Comparison of ENCODE assay signal across 1 cellular context in the genomic region with DNA sequence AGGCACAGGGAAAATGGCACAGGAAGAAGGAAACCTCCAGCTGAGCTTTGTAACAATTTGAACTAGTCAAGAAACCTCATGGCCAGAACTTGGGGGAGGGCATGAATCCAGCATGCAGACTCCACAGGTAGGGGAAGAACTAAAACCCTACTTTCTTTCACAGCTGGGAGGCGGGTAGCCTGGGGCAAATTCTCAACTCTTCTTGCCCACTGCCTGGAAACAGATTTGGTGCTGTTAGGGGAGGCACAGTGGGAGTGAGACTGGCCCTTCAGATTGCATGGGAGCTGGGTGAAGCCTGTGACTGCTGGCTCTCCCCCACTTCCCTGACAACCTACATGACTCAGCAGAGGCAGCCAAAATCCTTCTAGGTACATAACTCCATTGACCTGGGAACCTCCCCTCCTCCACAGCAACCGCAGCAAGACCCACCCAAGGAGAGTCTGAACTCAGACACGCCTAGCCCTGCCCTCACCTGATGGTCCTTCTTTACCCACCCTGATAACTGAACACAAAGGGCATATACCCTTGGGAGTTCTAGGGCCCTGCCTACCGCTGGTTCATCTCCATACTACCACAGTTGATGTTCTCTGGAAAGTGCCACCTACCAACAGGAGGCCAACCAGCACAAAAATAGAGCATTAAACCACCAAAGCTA.
A peak's percentile ranks its signal among the peaks of the same experiment; 100 is the strongest.
TF ChIP-seq lines count a peak whose summit lies in the region.

No MANE protein-coding gene starts in this region.

TF ChIP-seq in K562, 482 proteins besides CTCF, POLR2A, EP300 and RAD21 (continued from another document and continues in another):
- TF ChIP-seq, protein P1, sequence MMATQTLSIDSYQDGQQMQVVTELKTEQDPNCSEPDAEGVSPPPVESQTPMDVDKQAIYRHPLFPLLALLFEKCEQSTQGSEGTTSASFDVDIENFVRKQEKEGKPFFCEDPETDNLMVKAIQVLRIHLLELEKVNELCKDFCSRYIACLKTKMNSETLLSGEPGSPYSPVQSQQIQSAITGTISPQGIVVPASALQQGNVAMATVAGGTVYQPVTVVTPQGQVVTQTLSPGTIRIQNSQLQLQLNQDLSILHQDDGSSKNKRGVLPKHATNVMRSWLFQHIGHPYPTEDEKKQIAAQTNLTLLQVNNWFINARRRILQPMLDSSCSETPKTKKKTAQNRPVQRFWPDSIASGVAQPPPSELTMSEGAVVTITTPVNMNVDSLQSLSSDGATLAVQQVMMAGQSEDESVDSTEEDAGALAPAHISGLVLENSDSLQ (IDR thresholded peaks at IDR 0.05) = peak; percentile 51
- peak; percentile 94 for TF ChIP-seq MAFF (IDR thresholded peaks at IDR 0.05; ENCODE audit: low read length)
- TF ChIP-seq, protein P2, sequence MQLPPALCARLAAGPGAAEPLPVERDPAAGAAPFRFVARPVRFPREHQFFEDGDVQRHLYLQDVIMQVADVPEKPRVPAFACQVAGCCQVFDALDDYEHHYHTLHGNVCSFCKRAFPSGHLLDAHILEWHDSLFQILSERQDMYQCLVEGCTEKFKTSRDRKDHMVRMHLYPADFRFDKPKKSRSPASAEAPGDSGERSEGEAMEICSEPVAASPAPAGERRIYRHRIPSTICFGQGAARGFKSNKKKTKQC (CRISPR knock-in tag; IDR thresholded peaks at IDR 0.05) = no peak
- no peak for TF ChIP-seq RBM39 (optimal IDR thresholded peaks at IDR 0.05; ENCODE audit: low read depth, low read length)
- no peak for TF ChIP-seq ZNF76 (CRISPR knock-in tag; IDR thresholded peaks at IDR 0.05; ENCODE audit: borderline replicate concordance)
- peak; percentile 69; the same call in 1 of the 2 replicates for TF ChIP-seq EP400 (IDR thresholded peaks at IDR 0.05)
- TF ChIP-seq ZFP36 (IDR thresholded peaks at IDR 0.05; ENCODE audit: low read depth, low read length, partially characterized antibody) = no peak
- TF ChIP-seq EHMT2 (IDR thresholded peaks at IDR 0.05) = peak; percentile 81
- TF ChIP-seq BRCA1 (IDR thresholded peaks at IDR 0.05) = no peak
- TF ChIP-seq BRCA1 (CRISPR knock-in tag; IDR thresholded peaks at IDR 0.05) = no peak
- TF ChIP-seq RNF2 (IDR thresholded peaks at IDR 0.05) = peak; percentile 89
- no peak for TF ChIP-seq HNRNPUL1 (IDR thresholded peaks at IDR 0.05; ENCODE audit: low read length)
- TF ChIP-seq XRCC4 (IDR thresholded peaks at IDR 0.05; ENCODE audit: extremely low read depth, insufficient read depth, insufficient read length) = no peak
- TF ChIP-seq HNRNPL (IDR thresholded peaks at IDR 0.05; ENCODE audit: low read depth, low read length) = 0 out of 2 replicates have a peak, but pooled peaks have one; percentile 61
- TF ChIP-seq ZNF431 (CRISPR knock-in tag; IDR thresholded peaks at IDR 0.05) = no peak
- TF ChIP-seq ZNF324 (CRISPR knock-in tag; IDR thresholded peaks at IDR 0.05) = no peak
- TF ChIP-seq ESRRA (IDR thresholded peaks at IDR 0.05; ENCODE audit: borderline replicate concordance, low read depth) = peak; percentile 76; the same call in 1 of the 2 replicates
- TF ChIP-seq SP1 (CRISPR knock-in tag; IDR thresholded peaks at IDR 0.05) = peak; percentile 28; the same call in 1 of the 2 replicates
- no peak for TF ChIP-seq SMAD3 (CRISPR knock-in tag; conservative IDR thresholded peaks at IDR 0.05)
- TF ChIP-seq, protein P3, sequence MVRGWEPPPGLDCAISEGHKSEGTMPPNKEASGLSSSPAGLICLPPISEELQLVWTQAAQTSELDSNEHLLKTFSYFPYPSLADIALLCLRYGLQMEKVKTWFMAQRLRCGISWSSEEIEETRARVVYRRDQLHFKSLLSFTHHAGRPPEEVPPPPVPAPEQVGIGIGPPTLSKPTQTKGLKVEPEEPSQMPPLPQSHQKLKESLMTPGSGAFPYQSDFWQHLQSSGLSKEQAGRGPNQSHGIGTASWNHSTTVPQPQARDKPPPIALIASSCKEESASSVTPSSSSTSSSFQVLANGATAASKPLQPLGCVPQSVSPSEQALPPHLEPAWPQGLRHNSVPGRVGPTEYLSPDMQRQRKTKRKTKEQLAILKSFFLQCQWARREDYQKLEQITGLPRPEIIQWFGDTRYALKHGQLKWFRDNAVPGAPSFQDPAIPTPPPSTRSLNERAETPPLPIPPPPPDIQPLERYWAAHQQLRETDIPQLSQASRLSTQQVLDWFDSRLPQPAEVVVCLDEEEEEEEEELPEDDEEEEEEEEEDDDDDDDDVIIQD (CRISPR knock-in tag; IDR thresholded peaks at IDR 0.05) = no peak
- TF ChIP-seq ZNF165 (CRISPR knock-in tag; IDR thresholded peaks at IDR 0.05; ENCODE audit: borderline replicate concordance) = no peak
- TF ChIP-seq, protein P4, sequence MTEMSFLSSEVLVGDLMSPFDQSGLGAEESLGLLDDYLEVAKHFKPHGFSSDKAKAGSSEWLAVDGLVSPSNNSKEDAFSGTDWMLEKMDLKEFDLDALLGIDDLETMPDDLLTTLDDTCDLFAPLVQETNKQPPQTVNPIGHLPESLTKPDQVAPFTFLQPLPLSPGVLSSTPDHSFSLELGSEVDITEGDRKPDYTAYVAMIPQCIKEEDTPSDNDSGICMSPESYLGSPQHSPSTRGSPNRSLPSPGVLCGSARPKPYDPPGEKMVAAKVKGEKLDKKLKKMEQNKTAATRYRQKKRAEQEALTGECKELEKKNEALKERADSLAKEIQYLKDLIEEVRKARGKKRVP (CRISPR knock-in tag; IDR thresholded peaks at IDR 0.05) = no peak
- no peak for TF ChIP-seq FOXK1 (CRISPR knock-in tag; IDR thresholded peaks at IDR 0.05; ENCODE audit: borderline replicate concordance)
- TF ChIP-seq FOXM1 (IDR thresholded peaks at IDR 0.05; ENCODE audit: low read depth) = no peak
- no peak for TF ChIP-seq FOXM1 (CRISPR knock-in tag; IDR thresholded peaks at IDR 0.05; ENCODE audit: low read depth)
- 0 out of 2 replicates have a peak, but pooled peaks have one; percentile 14 for TF ChIP-seq TCFL5 (CRISPR knock-in tag; conservative IDR thresholded peaks at IDR 0.05)
- no peak for TF ChIP-seq ZNF507 (tag; conservative IDR thresholded peaks at IDR 0.05)
- TF ChIP-seq ELF2 (CRISPR knock-in tag; IDR thresholded peaks at IDR 0.05) = peak; percentile 45; the same call in 1 of the 2 replicates
- TF ChIP-seq SMARCE1 (IDR thresholded peaks at IDR 0.05) = peak; percentile 92
- TF ChIP-seq CTBP1 (IDR thresholded peaks at IDR 0.05; ENCODE audit: borderline replicate concordance) = peak; percentile 89
- TF ChIP-seq CHCHD3 (CRISPR knock-in tag; IDR thresholded peaks at IDR 0.05) = no peak
- TF ChIP-seq, protein P5, sequence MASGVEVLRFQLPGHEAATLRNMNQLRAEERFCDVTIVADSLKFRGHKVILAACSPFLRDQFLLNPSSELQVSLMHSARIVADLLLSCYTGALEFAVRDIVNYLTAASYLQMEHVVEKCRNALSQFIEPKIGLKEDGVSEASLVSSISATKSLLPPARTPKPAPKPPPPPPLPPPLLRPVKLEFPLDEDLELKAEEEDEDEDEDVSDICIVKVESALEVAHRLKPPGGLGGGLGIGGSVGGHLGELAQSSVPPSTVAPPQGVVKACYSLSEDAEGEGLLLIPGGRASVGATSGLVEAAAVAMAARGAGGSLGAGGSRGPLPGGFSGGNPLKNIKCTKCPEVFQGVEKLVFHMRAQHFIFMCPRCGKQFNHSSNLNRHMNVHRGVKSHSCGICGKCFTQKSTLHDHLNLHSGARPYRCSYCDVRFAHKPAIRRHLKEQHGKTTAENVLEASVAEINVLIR (CRISPR knock-in tag; IDR thresholded peaks at IDR 0.05) = no peak
- TF ChIP-seq, protein P6, sequence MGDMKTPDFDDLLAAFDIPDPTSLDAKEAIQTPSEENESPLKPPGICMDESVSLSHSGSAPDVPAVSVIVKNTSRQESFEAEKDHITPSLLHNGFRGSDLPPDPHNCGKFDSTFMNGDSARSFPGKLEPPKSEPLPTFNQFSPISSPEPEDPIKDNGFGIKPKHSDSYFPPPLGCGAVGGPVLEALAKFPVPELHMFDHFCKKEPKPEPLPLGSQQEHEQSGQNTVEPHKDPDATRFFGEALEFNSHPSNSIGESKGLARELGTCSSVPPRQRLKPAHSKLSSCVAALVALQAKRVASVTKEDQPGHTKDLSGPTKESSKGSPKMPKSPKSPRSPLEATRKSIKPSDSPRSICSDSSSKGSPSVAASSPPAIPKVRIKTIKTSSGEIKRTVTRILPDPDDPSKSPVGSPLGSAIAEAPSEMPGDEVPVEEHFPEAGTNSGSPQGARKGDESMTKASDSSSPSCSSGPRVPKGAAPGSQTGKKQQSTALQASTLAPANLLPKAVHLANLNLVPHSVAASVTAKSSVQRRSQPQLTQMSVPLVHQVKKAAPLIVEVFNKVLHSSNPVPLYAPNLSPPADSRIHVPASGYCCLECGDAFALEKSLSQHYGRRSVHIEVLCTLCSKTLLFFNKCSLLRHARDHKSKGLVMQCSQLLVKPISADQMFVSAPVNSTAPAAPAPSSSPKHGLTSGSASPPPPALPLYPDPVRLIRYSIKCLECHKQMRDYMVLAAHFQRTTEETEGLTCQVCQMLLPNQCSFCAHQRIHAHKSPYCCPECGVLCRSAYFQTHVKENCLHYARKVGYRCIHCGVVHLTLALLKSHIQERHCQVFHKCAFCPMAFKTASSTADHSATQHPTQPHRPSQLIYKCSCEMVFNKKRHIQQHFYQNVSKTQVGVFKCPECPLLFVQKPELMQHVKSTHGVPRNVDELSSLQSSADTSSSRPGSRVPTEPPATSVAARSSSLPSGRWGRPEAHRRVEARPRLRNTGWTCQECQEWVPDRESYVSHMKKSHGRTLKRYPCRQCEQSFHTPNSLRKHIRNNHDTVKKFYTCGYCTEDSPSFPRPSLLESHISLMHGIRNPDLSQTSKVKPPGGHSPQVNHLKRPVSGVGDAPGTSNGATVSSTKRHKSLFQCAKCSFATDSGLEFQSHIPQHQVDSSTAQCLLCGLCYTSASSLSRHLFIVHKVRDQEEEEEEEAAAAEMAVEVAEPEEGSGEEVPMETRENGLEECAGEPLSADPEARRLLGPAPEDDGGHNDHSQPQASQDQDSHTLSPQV (IDR thresholded peaks at IDR 0.05) = peak; percentile 96
- peak; percentile 70 to 83 for TF ChIP-seq TRIM24 (IDR thresholded peaks at IDR 0.05)
- peak; percentile 11; the same call in 1 of the 2 replicates for TF ChIP-seq MTA2 (IDR thresholded peaks at IDR 0.05; ENCODE audit: low read depth)
- TF ChIP-seq CBFA2T2 (conservative IDR thresholded peaks at IDR 0.05) = peak; percentile 50
- TF ChIP-seq SLC30A9 (CRISPR knock-in tag; IDR thresholded peaks at IDR 0.05) = no peak
- TF ChIP-seq XRCC3 (IDR thresholded peaks at IDR 0.05) = no peak
- no peak for TF ChIP-seq KLF10 (CRISPR knock-in tag; IDR thresholded peaks at IDR 0.05)
- no peak for TF ChIP-seq HCFC1 (IDR thresholded peaks at IDR 0.05; ENCODE audit: low read depth, low read length)
- TF ChIP-seq ZNF274 (IDR thresholded peaks at IDR 0.05; ENCODE audit: borderline replicate concordance, low read depth, low read length) = no peak
- peak; percentile 87 for TF ChIP-seq MTA3 (IDR thresholded peaks at IDR 0.05; ENCODE audit: borderline replicate concordance)
- TF ChIP-seq ZNF408 (CRISPR knock-in tag; IDR thresholded peaks at IDR 0.05; ENCODE audit: low read depth) = no peak
- no peak for TF ChIP-seq ZNF717 (CRISPR knock-in tag; IDR thresholded peaks at IDR 0.05)
- peak; percentile 75; the same call in 1 of the 2 replicates for TF ChIP-seq ZNF766 (CRISPR knock-in tag; conservative IDR thresholded peaks at IDR 0.05)
- TF ChIP-seq KLF6 (CRISPR knock-in tag; IDR thresholded peaks at IDR 0.05; ENCODE audit: borderline replicate concordance) = no peak
- TF ChIP-seq, protein P7, sequence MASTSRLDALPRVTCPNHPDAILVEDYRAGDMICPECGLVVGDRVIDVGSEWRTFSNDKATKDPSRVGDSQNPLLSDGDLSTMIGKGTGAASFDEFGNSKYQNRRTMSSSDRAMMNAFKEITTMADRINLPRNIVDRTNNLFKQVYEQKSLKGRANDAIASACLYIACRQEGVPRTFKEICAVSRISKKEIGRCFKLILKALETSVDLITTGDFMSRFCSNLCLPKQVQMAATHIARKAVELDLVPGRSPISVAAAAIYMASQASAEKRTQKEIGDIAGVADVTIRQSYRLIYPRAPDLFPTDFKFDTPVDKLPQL (IDR thresholded peaks at IDR 0.05; ENCODE audit: extremely low read depth, insufficient read length) = no peak
- TF ChIP-seq ZNF197 (CRISPR knock-in tag; IDR thresholded peaks at IDR 0.05; ENCODE audit: low read depth) = no peak; the same call in 1 of the 2 replicates
- no peak; a peak in 1 of 3 replicates for TF ChIP-seq CBX3 (IDR thresholded peaks at IDR 0.05; ENCODE audit: borderline replicate concordance in 1 of 2, low read length in 2 of 2)
- TF ChIP-seq DPF2 (IDR thresholded peaks at IDR 0.05) = peak; percentile 90
- TF ChIP-seq ZBTB8A (IDR thresholded peaks at IDR 0.05; ENCODE audit: partially characterized antibody) = no peak
- no peak for TF ChIP-seq CCNT2 (IDR thresholded peaks at IDR 0.05; ENCODE audit: borderline replicate concordance, extremely low read depth, insufficient read length, low read depth, low read length)
- TF ChIP-seq HDAC3 (IDR thresholded peaks at IDR 0.05; ENCODE audit: borderline replicate concordance, partially characterized antibody) = no peak
- TF ChIP-seq ZNF212 (CRISPR knock-in tag; IDR thresholded peaks at IDR 0.05) = no peak
- TF ChIP-seq C11orf30 (IDR thresholded peaks at IDR 0.05; ENCODE audit: low read depth) = peak; percentile 97
- TF ChIP-seq ZNF75A (CRISPR knock-in tag; IDR thresholded peaks at IDR 0.05) = no peak
- TF ChIP-seq ZNF23 (CRISPR knock-in tag; IDR thresholded peaks at IDR 0.05) = no peak
- TF ChIP-seq MYBL2 (IDR thresholded peaks at IDR 0.05; ENCODE audit: low read depth) = no peak
- TF ChIP-seq MYBL2 (CRISPR knock-in tag; IDR thresholded peaks at IDR 0.05; ENCODE audit: borderline replicate concordance) = no peak
- no peak for TF ChIP-seq ETV1 (tag; conservative IDR thresholded peaks at IDR 0.05; ENCODE audit: low read depth)
- TF ChIP-seq, protein P8, sequence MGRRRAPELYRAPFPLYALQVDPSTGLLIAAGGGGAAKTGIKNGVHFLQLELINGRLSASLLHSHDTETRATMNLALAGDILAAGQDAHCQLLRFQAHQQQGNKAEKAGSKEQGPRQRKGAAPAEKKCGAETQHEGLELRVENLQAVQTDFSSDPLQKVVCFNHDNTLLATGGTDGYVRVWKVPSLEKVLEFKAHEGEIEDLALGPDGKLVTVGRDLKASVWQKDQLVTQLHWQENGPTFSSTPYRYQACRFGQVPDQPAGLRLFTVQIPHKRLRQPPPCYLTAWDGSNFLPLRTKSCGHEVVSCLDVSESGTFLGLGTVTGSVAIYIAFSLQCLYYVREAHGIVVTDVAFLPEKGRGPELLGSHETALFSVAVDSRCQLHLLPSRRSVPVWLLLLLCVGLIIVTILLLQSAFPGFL (CRISPR knock-in tag; IDR thresholded peaks at IDR 0.05) = no peak
- TF ChIP-seq, protein P9, sequence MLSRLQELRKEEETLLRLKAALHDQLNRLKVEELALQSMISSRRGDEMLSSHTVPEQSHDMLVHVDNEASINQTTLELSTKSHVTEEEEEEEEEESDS (CRISPR knock-in tag; IDR thresholded peaks at IDR 0.05) = no peak
- TF ChIP-seq RBM22 (IDR thresholded peaks at IDR 0.05; ENCODE audit: low read depth, low read length, poor library complexity, severe bottlenecking) = no peak
- no peak for TF ChIP-seq TEAD1 (CRISPR knock-in tag; IDR thresholded peaks at IDR 0.05)
- no peak for TF ChIP-seq NFIX (CRISPR knock-in tag; IDR thresholded peaks at IDR 0.05; ENCODE audit: low read depth)
